25 cellular contexts compared by ENCODE assay signal in genomic region chr1:35866998-35867397, GRCh38.
"Had no signal": no experiment of that assay in that cellular context is flagged by ENCODE, and none has a peak within 500 bp of the region (broad histone marks: within the 10 kb centered on the region; RNA-seq: fewer than 3 reads in every experiment).

No MANE protein-coding gene starts in this region.

- H3K27ac ChIP-seq: colonic mucosa, epithelial cell of prostate, prostate gland, skin epidermis, suprapubic skin, transverse colon had no signal

- H3K4me1 ChIP-seq: colonic mucosa, prostate gland, suprapubic skin, transverse colon had no signal

- DNase-seq: activated CD4-positive, alpha-beta T cell treated with anti-CD3 and anti-CD28 coated beads, Interleukin-2, amount 50 U/mL, for 1 hour; activated CD8-positive, alpha-beta memory T cell treated with anti-CD3 and anti-CD28 coated beads for 24 hours; activated CD8-positive, alpha-beta memory T cell treated with anti-CD3 and anti-CD28 coated beads, Interleukin-2, amount 50 U/mL, for 48 hours; activated effector memory CD4-positive, alpha-beta T cell treated with Interleukin-2 at 50 U/mL for 16 hours; activated naive CD4-positive, alpha-beta T cell treated with anti-CD3 and anti-CD28 coated beads, Interleukin-2, amount 10 ng/mL, durations not matched to agents 7 days and 5 days; activated naive CD8-positive, alpha-beta T cell treated with anti-CD3 and anti-CD28 coated beads, Interleukin-2, amount 50 U/mL, for 24 hours; activated T-cell treated with anti-CD3 and anti-CD28 coated beads, Interleukin-2, amount 50 U/mL, for 48 hours; anterior cingulate cortex; caudate nucleus; colonic mucosa; endodermal cell; foreskin melanocyte; glutamatergic neuron; hippocampal formation; islet precursor cell; left colon; right cardiac atrium; stimulated activated naive CD8-positive, alpha-beta T cell treated with anti-CD3 and anti-CD28 coated beads, Interleukin-15, amount 100 ng/mL, for 72 hours; transverse colon had no signal

- ATAC-seq: activated CD4-positive, CD25-positive, alpha-beta regulatory T cell treated with anti-CD3 and anti-CD28 coated beads, Interleukin-2, amount 50 U/mL, for 24 hours; activated naive CD8-positive, alpha-beta T cell treated with anti-CD3 and anti-CD28 coated beads, Interleukin-2, amount 50 U/mL, for 24 hours; left colon; right cardiac atrium; stimulated activated naive CD8-positive, alpha-beta T cell treated with anti-CD3 and anti-CD28 coated beads, Interleukin-15, amount 100 ng/mL, for 72 hours had no signal

- H3K27me3 ChIP-seq: colonic mucosa, suprapubic skin, transverse colon had no signal

- H3K9me3 ChIP-seq: colonic mucosa, prostate gland, suprapubic skin, transverse colon had no signal

- H3K4me3 ChIP-seq: colonic mucosa, lung, prostate gland, skin epidermis, suprapubic skin, transverse colon had no signal

- H3K36me3 ChIP-seq: colonic mucosa, prostate gland, suprapubic skin, transverse colon had no signal
